In genomic region chr12:51383281-51383905, GRCh38 we compare ENCODE assay signal across 1 cellular context.
TF ChIP-seq lines count a peak whose summit lies in the region.

No MANE protein-coding gene starts in this region.

TF ChIP-seq in HepG2, 621 proteins besides CTCF, POLR2A, EP300 and RAD21:
- TF ChIP-seq EEA1 (CRISPR knock-in tag; IDR thresholded peaks at IDR 0.05; ENCODE audit: borderline replicate concordance) (no peak), XRCC5 (optimal IDR thresholded peaks at IDR 0.05; ENCODE audit: low read length) (no peak), ZNF382 (CRISPR knock-in tag; IDR thresholded peaks at IDR 0.05; ENCODE audit: borderline replicate concordance) (no peak), ZNF564 (CRISPR knock-in tag; IDR thresholded peaks at IDR 0.05) (no peak), ZNF280D (CRISPR knock-in tag; IDR thresholded peaks at IDR 0.05) (no peak), ISX (CRISPR knock-in tag; conservative IDR thresholded peaks at IDR 0.05) (no peak)
TF ChIP-seq in HepG2: peak in this region for 0.
